In the genomic region with DNA sequence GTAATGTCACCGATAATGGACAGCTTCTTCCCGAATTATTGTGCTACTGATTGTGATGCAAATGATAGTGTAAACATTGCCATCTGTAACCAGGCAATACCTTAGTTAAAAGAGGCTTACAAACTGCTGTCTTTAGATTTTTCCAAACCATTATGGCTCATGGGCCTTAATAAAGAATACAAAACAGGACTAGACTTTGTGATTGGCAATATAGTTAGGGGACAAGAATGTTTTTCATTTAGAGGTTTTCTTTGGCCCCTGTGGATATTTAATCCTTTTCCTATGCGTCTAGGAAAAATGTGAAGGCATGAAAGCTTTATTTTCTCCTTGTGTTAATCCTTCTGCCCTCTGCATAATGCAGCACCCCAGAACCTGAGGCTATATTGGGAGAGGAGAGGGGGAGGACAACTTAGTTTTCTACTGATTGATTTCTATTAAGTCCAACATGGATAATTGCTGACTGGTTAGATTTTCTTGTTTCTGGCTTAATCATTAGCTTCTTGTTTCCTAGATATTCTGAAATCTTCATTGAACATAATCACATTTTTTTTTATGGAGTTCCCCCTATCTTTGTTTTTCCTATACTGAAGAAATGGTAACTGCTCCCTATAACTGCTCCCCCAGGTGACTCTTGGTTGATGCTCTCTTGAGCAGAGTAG, we compare ENCODE assay signal across 11 cellular contexts. TPM values are rescaled to one million over a fixed set of nuclear protein-coding genes. Genes with fewer than 3 reads are reported as not detected.
A peak's percentile ranks its signal among the peaks of the same experiment; 100 is the strongest.
DNase-seq lines count a peak whose midpoint lies in the region; ATAC-seq and TF ChIP-seq lines count a peak whose summit lies in the region.
"Had no signal": no experiment of that assay in that cellular context is flagged by ENCODE, and none has a peak within 500 bp of the region (broad histone marks: within the 10 kb centered on the region; RNA-seq: fewer than 3 reads in every experiment).

No MANE protein-coding gene starts in this region.

- TF ChIP-seq POLR2A in breast epithelium (IDR thresholded peaks at IDR 0.05): no peak
- TF ChIP-seq POLR2A in suprapubic skin (IDR thresholded peaks at IDR 0.05): no peak

- H3K27ac ChIP-seq in breast epithelium (no peak overlapping the region), SJSA1 (no peak overlapping the region), suprapubic skin (no peak overlapping the region)
- H3K27ac ChIP-seq: epithelial cell of prostate had no signal

- H3K27me3 Mint-ChIP-seq in MCF 10A (ENCODE audit: insufficient read depth, unreplicated experiment): peaks cover 27% of the 10 kb centered on the region

- ATAC-seq in HG03354 (IDR thresholded peaks at IDR 0.05; ENCODE audit: poor library complexity, severe bottlenecking, unreplicated experiment): no peak

- no peaks in the 10 kb centered on the region for H3K9me3 Mint-ChIP-seq in MCF 10A (ENCODE audit: unreplicated experiment)

- TF ChIP-seq CTCF in MCF 10A (IDR thresholded peaks at IDR 0.05; ENCODE audit: unreplicated experiment): no peak
- TF ChIP-seq CTCF in breast epithelium (IDR thresholded peaks at IDR 0.05): no peak
- no peak for TF ChIP-seq CTCF in foreskin fibroblast (IDR thresholded peaks at IDR 0.05; ENCODE audit: low read depth, low read length)
- TF ChIP-seq CTCF in suprapubic skin (IDR thresholded peaks at IDR 0.05): no peak

- no peak overlapping the region for H3K27ac Mint-ChIP-seq in MCF 10A (ENCODE audit: low read depth, unreplicated experiment)

- H3K36me3 ChIP-seq in breast epithelium: no peaks in the 10 kb centered on the region
- H3K36me3 ChIP-seq in SJSA1: no peaks in the 10 kb centered on the region
- no peaks in the 10 kb centered on the region for H3K36me3 ChIP-seq in suprapubic skin

- BruUV-seq in MCF 10A (replicated peaks; lab: Mats Ljungman, UMichigan): no TSS peak

- POLR2A ChIA-PET in MCF 10A (lab: Yijun Ruan, JAX): interaction anchor here (0.7 to 3.2 kb wide), 4 partner anchors 19 to 560 kb away, joined by 3 to 19 read pairs (median 8); no protein-coding TSS in a partner anchor

- DNase-seq in MCF 10A (ENCODE audit: unreplicated experiment) (no peak), breast epithelium (ENCODE audit: low spot score in 2 of 2) (no peak), SJSA1 (ENCODE audit: low read depth in 1 of 2, low spot score in 2 of 2) (no peak), foreskin fibroblast (no peak), suprapubic skin (ENCODE audit: low spot score in 2 of 2) (no peak), NCI-H2196 (lab: John Stamatoyannopoulos, UW; ENCODE audit: unreplicated experiment) (no peak), anterior cingulate cortex (lab: John Stamatoyannopoulos, UW) (no peak)
- DNase-seq: NCI-H345 had no signal

- CTCF ChIA-PET in MCF 10A (lab: Yijun Ruan, JAX): interaction anchor here (0.6 to 1.7 kb wide), 11 partner anchors 11 to 1216 kb away, joined by 3 to 6 read pairs (median 4); partner anchors contain the start of gene TSC22D3

- H3K9me3 ChIP-seq in breast epithelium: no peaks in the 10 kb centered on the region
- H3K9me3 ChIP-seq in SJSA1 (replicated peaks): no peaks in the 10 kb centered on the region
- no peaks in the 10 kb centered on the region for H3K9me3 ChIP-seq in suprapubic skin

- intact Hi-C loops in MCF 10A (cut with micrococcal nuclease) (no loop called here), breast epithelium (cut with DNase I; ENCODE audit: low total_unique reads) (no loop called here)

- H3K4me1 ChIP-seq in breast epithelium: no peaks in the 10 kb centered on the region
- peaks cover 17% of the 10 kb centered on the region for H3K4me1 ChIP-seq in SJSA1 (replicated peaks)
- peaks cover 5% of the 10 kb centered on the region for H3K4me1 ChIP-seq in suprapubic skin
- H3K4me1 ChIP-seq: parathyroid adenoma had no signal

- peak overlapping the region; percentile 79 for H3K4me3 Mint-ChIP-seq in MCF 10A (ENCODE audit: unreplicated experiment)

- H3K27me3 ChIP-seq in breast epithelium: peaks cover 0 to 12% of the 10 kb centered on the region in 2 donors
- H3K27me3 ChIP-seq in SJSA1 (replicated peaks): no peaks in the 10 kb centered on the region
- H3K27me3 ChIP-seq in suprapubic skin: no peaks in the 10 kb centered on the region

- TF ChIP-seq EP300 in suprapubic skin (IDR thresholded peaks at IDR 0.05): no peak

- 38% methylated on average over 3 of the region's 3 CpGs for WGBS in suprapubic skin

- H3K4me1 Mint-ChIP-seq in MCF 10A (ENCODE audit: insufficient read depth, unreplicated experiment): no peaks in the 10 kb centered on the region

- H3K36me3 Mint-ChIP-seq in MCF 10A (ENCODE audit: insufficient read depth, unreplicated experiment): peaks cover 5% of the 10 kb centered on the region

- peak overlapping the region in 1 of 3 donors; percentile 79 for H3K4me3 ChIP-seq in breast epithelium
- H3K4me3 ChIP-seq in SJSA1: peak overlapping the region; percentile 65
- H3K4me3 ChIP-seq in foreskin fibroblast (ENCODE audit: low read depth in 1 of 2, low read length in 2 of 2): peak overlapping the region; percentile 75 to 79
- H3K4me3 ChIP-seq in suprapubic skin: peak overlapping the region; percentile 60

RNA-seq across cellular contexts. Expression of gene PRPS1, which starts 1.9 kb away (rescaled TPM):
- 27.9 and 29.7 TPM in 2 replicates for total RNA-seq in MCF 10A (2022)
- total RNA-seq in breast epithelium: 10 to 100 TPM; 19.3 to 24.9 (median 20.8) TPM
- total RNA-seq in SJSA1 (2014; rRNA removed; shearing (Covaris generic)): 72.0 and 117 TPM in 2 replicates
- total RNA-seq in suprapubic skin: 10 to 100 TPM in 3 of 4 donors, 1 to 10 TPM in 1; 8.2 to 17.5 (median 14.5) TPM
